ENCODE assay signal across 17 cellular contexts in genomic region chr1:106998431-106999002, GRCh38. TPM values are rescaled to one million over a fixed set of nuclear protein-coding genes. Genes with fewer than 3 reads are reported as not detected.
DNase-seq lines count a peak whose midpoint lies in the region; ATAC-seq and TF ChIP-seq lines count a peak whose summit lies in the region.
"Had no signal": no experiment of that assay in that cellular context is flagged by ENCODE, and none has a peak within 500 bp of the region (broad histone marks: within the 10 kb centered on the region; RNA-seq: fewer than 3 reads in every experiment).

No MANE protein-coding gene starts in this region.

- no peak overlapping the region for H3K4me2 ChIP-seq in osteoblast (ENCODE audit: insufficient read depth, low read length)
- H3K4me2 ChIP-seq: BLaER1 had no signal

- no peak overlapping the region for H3K27ac ChIP-seq in RWPE1
- H3K27ac ChIP-seq in foreskin keratinocyte, result peak overlapping the region; percentile 51
- H3K27ac ChIP-seq in osteoblast (ENCODE audit: low read depth, low read length), result no peak overlapping the region
- H3K27ac ChIP-seq: BLaER1, SK-N-MC had no signal

- H3K36me3 ChIP-seq in osteoblast (ENCODE audit: insufficient read depth, low read length), result no peaks in the 10 kb centered on the region
- H3K36me3 ChIP-seq: BLaER1 had no signal

- H3K4me3 ChIP-seq in osteoblast (ENCODE audit: insufficient read depth, low read length), result no peak overlapping the region
- H3K4me3 ChIP-seq: BLaER1, SK-N-MC had no signal

- TF ChIP-seq CTCF in RWPE1 (conservative IDR thresholded peaks at IDR 0.05; ENCODE audit: low read depth), result no peak
- no peak for TF ChIP-seq CTCF in foreskin keratinocyte (conservative IDR thresholded peaks at IDR 0.05)
- TF ChIP-seq CTCF in osteoblast (IDR thresholded peaks at IDR 0.05; ENCODE audit: extremely low read depth, low read depth, low read length), result no peak

- H3K4me1 ChIP-seq in foreskin keratinocyte (peaks cover 12% of the 10 kb centered on the region), osteoblast (ENCODE audit: insufficient read depth, low read length) (no peaks in the 10 kb centered on the region)
- H3K4me1 ChIP-seq: BLaER1 had no signal

- H2AFZ ChIP-seq in osteoblast (ENCODE audit: low read length), result no peak overlapping the region

- DNase-seq in SIG-M5 treated with dmso at 0.1 percent for 504 hours (lab: John Stamatoyannopoulos, UW; ENCODE audit: unreplicated experiment) (peak; percentile 77), SIG-M5 (lab: John Stamatoyannopoulos, UW) (no peak), RWPE1 (ENCODE audit: low spot score) (peak; percentile 42), foreskin keratinocyte (peak; percentile 97), renal cortical epithelial cell (ENCODE audit: low read depth) (peak; percentile 18), osteoblast (ENCODE audit: insufficient read length, low spot score, missing footprints) (no peak), SKM-1 (lab: John Stamatoyannopoulos, UW; ENCODE audit: unreplicated experiment) (no peak)
- DNase-seq: Calu3; CD8-positive, alpha-beta T cell; DMS79 treated with DMSO at 0.1 percent for 48 hours; H9; NCI-H1105; NCI-H2081; NCI-H524 had no signal

- CTCF ChIA-PET in RWPE1 (lab: Yijun Ruan, JAX), result no interaction called here

- H3K79me2 ChIP-seq in osteoblast (ENCODE audit: insufficient read depth, low read length), result no peaks in the 10 kb centered on the region

- ATAC-seq in foreskin keratinocyte (peak; percentile 96), HG02678 (IDR thresholded peaks at IDR 0.05; ENCODE audit: unreplicated experiment) (no peak)
- ATAC-seq: CD8-positive, alpha-beta T cell had no signal

- H3K27me3 ChIP-seq in foreskin keratinocyte (no peaks in the 10 kb centered on the region), osteoblast (ENCODE audit: insufficient read depth, low read length) (no peaks in the 10 kb centered on the region)
- H3K27me3 ChIP-seq: BLaER1 had no signal

- POLR2A ChIA-PET in RWPE1 (lab: Yijun Ruan, JAX; ENCODE audit: low non-redundant PET), result no interaction called here

- H4K20me1 ChIP-seq in osteoblast (ENCODE audit: insufficient read depth, low read length), result no peaks in the 10 kb centered on the region
- H4K20me1 ChIP-seq: BLaER1 had no signal

- no peaks in the 10 kb centered on the region for H3K9me3 ChIP-seq in osteoblast (ENCODE audit: low read depth, low read length)
- H3K9me3 ChIP-seq: BLaER1 had no signal

RNA-seq across cellular contexts. Expression of gene PRMT6, which starts 58.0 kb away (rescaled TPM):
- total RNA-seq in foreskin keratinocyte (17.0 and 18.4 TPM in 2 replicates), renal cortical epithelial cell (24.7 and 35.2 TPM in 2 replicates), osteoblast (18.9 and 22.4 TPM in 2 replicates)
- 11.5 and 13.3 TPM in 2 replicates for polyA plus RNA-seq in foreskin keratinocyte

Comparison
In these comparisons a context has a peak if more than half of its experiments do, and no peak if none do; other contexts are left out.
1. DNase-seq: peak in SIG-M5 treated with dmso at 0.1 percent for 504 hours (single experiment), RWPE1 (single experiment), foreskin keratinocyte (2 of 2) and renal cortical epithelial cell (single experiment); none in SIG-M5 (single experiment), osteoblast (single experiment) and SKM-1 (single experiment).